In genomic region chr2:5230443-5230842, GRCh38 we compare ENCODE assay signal across 22 cellular contexts.
DNase-seq lines count a peak whose midpoint lies in the region; ATAC-seq, FAIRE-seq and TF ChIP-seq lines count a peak whose summit lies in the region.
"Had no signal": no experiment of that assay in that cellular context is flagged by ENCODE, and none has a peak within 500 bp of the region (broad histone marks: within the 10 kb centered on the region; RNA-seq: fewer than 3 reads in every experiment).

No MANE protein-coding gene starts in this region.

- in situ Hi-C loops in HepG2 (cut with HindIII; ENCODE audit: extremely low pct_ligation_motif_present, low pct_unique_long_range_greater_than_20kb), result no loop called here
- in situ Hi-C loops in gastrocnemius medialis (cut with MboI; ENCODE audit: low sequenced_read_pairs in 4 of 4), result no loop called here

- POLR2A ChIA-PET in HepG2 (lab: Yijun Ruan, JAX), result no interaction called here

- no peaks in the 10 kb centered on the region for H3F3A ChIP-seq in neural progenitor cell (ENCODE audit: low read depth)

- H3K79me2 ChIP-seq in HepG2 (ENCODE audit: insufficient read depth, low read length), result no peaks in the 10 kb centered on the region
- H3K79me2 ChIP-seq in neural progenitor cell (ENCODE audit: low read depth), result no peaks in the 10 kb centered on the region

- H3K9me3 ChIP-seq in HepG2 (ENCODE audit: low read length) (peaks cover 87% of the 10 kb centered on the region), right lobe of liver (no peaks in the 10 kb centered on the region), neural progenitor cell (ENCODE audit: low read depth) (no peaks in the 10 kb centered on the region), gastrocnemius medialis (no peaks in the 10 kb centered on the region)
- H3K9me3 ChIP-seq: BLaER1 treated with 17β-estradiol and CSF1 and Interleukin-3, amounts not matched to agents 10 nM and 100 nM; Caco-2 had no signal

- no peak for TF ChIP-seq POLR2A in HepG2 (IDR thresholded peaks at IDR 0.05; ENCODE audit: insufficient read depth in 1 of 2, low read depth in 2 of 2, low read length in 2 of 2)
- no peak for TF ChIP-seq POLR2A in right lobe of liver (IDR thresholded peaks at IDR 0.05)
- TF ChIP-seq POLR2A in gastrocnemius medialis (IDR thresholded peaks at IDR 0.05), result no peak

- DNase-seq in HepG2 (ENCODE audit: low spot score) (no peak), right lobe of liver (no peak), neural progenitor cell (ENCODE audit: low spot score) (no peak), gastrocnemius medialis (no peak), SIG-M5 (lab: John Stamatoyannopoulos, UW) (no peak), cardiac septum (ENCODE audit: low spot score) (no peak)
- DNase-seq: AML-193; Caco-2; Calu3; CD4-positive, alpha-beta T cell; CD8-positive, alpha-beta T cell; DMS79 treated with DMSO at 0.1 percent for 48 hours; GF-D8 had no signal

- H3K4me2 ChIP-seq in HepG2 (ENCODE audit: low read depth, low read length) (no peak overlapping the region), neural progenitor cell (no peak overlapping the region)
- H3K4me2 ChIP-seq: A549; BLaER1 treated with 17β-estradiol and CSF1 and Interleukin-3, amounts not matched to agents 10 nM and 100 nM had no signal

- no peak overlapping the region for H3K4me3 ChIP-seq in HepG2 (replicated peaks in 1 of 3; ENCODE audit: insufficient read depth in 1 of 3, low read depth in 2 of 3, low read length in 3 of 3)
- H3K4me3 ChIP-seq in right lobe of liver, result no peak overlapping the region
- no peak overlapping the region for H3K4me3 ChIP-seq in neural progenitor cell
- H3K4me3 ChIP-seq in gastrocnemius medialis, result no peak overlapping the region
- H3K4me3 ChIP-seq: A549; BLaER1 treated with 17β-estradiol and CSF1 and Interleukin-3, amounts not matched to agents 10 nM and 100 nM had no signal

- TF ChIP-seq RAD21 in HepG2 (CRISPR knock-in tag; IDR thresholded peaks at IDR 0.05), result no peak

- H3K4me3 Mint-ChIP-seq in neural progenitor cell, result no peak overlapping the region
- H3K4me3 Mint-ChIP-seq: B cell; CD4-positive, alpha-beta T cell; CD8-positive, alpha-beta T cell had no signal

- H3K27ac ChIP-seq in HepG2 (ENCODE audit: extremely low read length, insufficient read depth, low read length) (no peak overlapping the region), right lobe of liver (no peak overlapping the region), neural progenitor cell (no peak overlapping the region), gastrocnemius medialis (peak overlapping the region in 3 of 4 donors; percentile 12 to 55 (median 36))
- H3K27ac ChIP-seq: 22Rv1; A549; BLaER1 treated with 17β-estradiol and CSF1 and Interleukin-3, amounts not matched to agents 10 nM and 100 nM; C4-2B had no signal

- H4K20me1 ChIP-seq in HepG2 (ENCODE audit: insufficient read depth, low read length), result no peaks in the 10 kb centered on the region
- no peaks in the 10 kb centered on the region for H4K20me1 ChIP-seq in neural progenitor cell (ENCODE audit: low read depth)
- H4K20me1 ChIP-seq: BLaER1 treated with 17β-estradiol and CSF1 and Interleukin-3, amounts not matched to agents 10 nM and 100 nM had no signal

- no peak overlapping the region for H3K9ac ChIP-seq in HepG2 (ENCODE audit: insufficient read depth, low read depth, low read length)
- no peak overlapping the region for H3K9ac ChIP-seq in neural progenitor cell
- H3K9ac ChIP-seq: BLaER1 treated with 17β-estradiol and CSF1 and Interleukin-3, amounts not matched to agents 10 nM and 100 nM had no signal

- H3K36me3 ChIP-seq in HepG2 (replicated peaks in 1 of 2; ENCODE audit: control insufficient read depth in 1 of 2, insufficient read depth in 2 of 2, low read length in 2 of 2), result no peaks in the 10 kb centered on the region
- no peaks in the 10 kb centered on the region for H3K36me3 ChIP-seq in right lobe of liver
- H3K36me3 ChIP-seq in neural progenitor cell, result no peaks in the 10 kb centered on the region
- H3K36me3 ChIP-seq in gastrocnemius medialis, result no peaks in the 10 kb centered on the region
- H3K36me3 ChIP-seq: BLaER1 treated with 17β-estradiol and CSF1 and Interleukin-3, amounts not matched to agents 10 nM and 100 nM had no signal

- CTCF ChIA-PET in HepG2 (lab: Yijun Ruan, JAX; ENCODE audit: low intra/inter-chr PET ratio, low total read pairs), result no interaction called here

- H3K4me1 ChIP-seq in HepG2 (ENCODE audit: insufficient read depth, low read length) (no peaks in the 10 kb centered on the region), right lobe of liver (no peaks in the 10 kb centered on the region), neural progenitor cell (no peaks in the 10 kb centered on the region), gastrocnemius medialis (peaks cover 7 to 11% of the 10 kb centered on the region in 2 donors)
- H3K4me1 ChIP-seq: A549, Caco-2 had no signal

- 4% methylated on average over 6 of the region's 8 CpGs for WGBS in HepG2 (ENCODE audit: low lambda C conversion rate)
- 60% methylated on average over 6 of the region's 8 CpGs for WGBS in right lobe of liver (ENCODE audit: insufficient coverage, low coverage, low lambda C conversion rate, missing lambda C conversion rate)

- no TSS peak for BruUV-seq in HepG2 (replicated peaks; lab: Mats Ljungman, UMichigan)

- peaks cover 2% of the 10 kb centered on the region for H3K9me3 Mint-ChIP-seq in neural progenitor cell

- H3K27me3 ChIP-seq in HepG2 (ENCODE audit: control insufficient read depth in 1 of 2, insufficient read depth in 2 of 2, low read length in 2 of 2) (no peaks in the 10 kb centered on the region), right lobe of liver (no peaks in the 10 kb centered on the region), neural progenitor cell (no peaks in the 10 kb centered on the region), gastrocnemius medialis (no peaks in the 10 kb centered on the region)
- H3K27me3 ChIP-seq: BLaER1 treated with 17β-estradiol and CSF1 and Interleukin-3, amounts not matched to agents 10 nM and 100 nM had no signal

- no peak for TF ChIP-seq EP300 in HepG2 (IDR thresholded peaks at IDR 0.05; ENCODE audit: low read depth in 2 of 2, low read length in 2 of 2)
- no peak for TF ChIP-seq EP300 in HepG2 (CRISPR knock-in tag; IDR thresholded peaks at IDR 0.05; ENCODE audit: borderline replicate concordance)

- H3K36me3 Mint-ChIP-seq in neural progenitor cell, result no peaks in the 10 kb centered on the region
- H3K36me3 Mint-ChIP-seq: CD8-positive, alpha-beta T cell had no signal

- TF ChIP-seq CTCF in HepG2 (CRISPR knock-in tag; IDR thresholded peaks at IDR 0.05) (no peak), right lobe of liver (IDR thresholded peaks at IDR 0.05) (no peak), neural progenitor cell (IDR thresholded peaks at IDR 0.05) (no peak), gastrocnemius medialis (IDR thresholded peaks at IDR 0.05 in 4 of 5, conservative IDR thresholded peaks at IDR 0.05 in 1 of 5) (no peak)

- H3K27me3 Mint-ChIP-seq in neural progenitor cell (ENCODE audit: insufficient read depth, low read depth), result no peaks in the 10 kb centered on the region
- H3K27me3 Mint-ChIP-seq: B cell; CD4-positive, alpha-beta T cell had no signal

- H2AFZ ChIP-seq in HepG2 (ENCODE audit: low read length), result no peak overlapping the region
- no peak overlapping the region for H2AFZ ChIP-seq in neural progenitor cell (replicated peaks)

- H3K4me1 Mint-ChIP-seq in neural progenitor cell, result peaks cover 5% of the 10 kb centered on the region
- H3K4me1 Mint-ChIP-seq: B cell had no signal

- peak overlapping the region; percentile 1 for H3K27ac Mint-ChIP-seq in neural progenitor cell
- H3K27ac Mint-ChIP-seq: B cell; CD4-positive, alpha-beta T cell; CD8-positive, alpha-beta T cell had no signal

- no peak for FAIRE-seq in HepG2 (lab: Jason Lieb, UNC)
- FAIRE-seq: A549, D721Med, G401.6, GM12891, GM19239 had no signal

- ATAC-seq in HepG2 (no peak), right lobe of liver (no peak), gastrocnemius medialis (peak in 1 of 2 donors; percentile 64)
- ATAC-seq: A549; CD8-positive, alpha-beta T cell had no signal

- intact Hi-C loops in HepG2 (cut with micrococcal nuclease; ENCODE audit: unreplicated experiment) (no loop called here), right lobe of liver (cut with DNase I) (no loop called here), gastrocnemius medialis (cut with DNase I; ENCODE audit: low total_unique reads) (no loop called here), cardiac septum (cut with DNase I) (no loop called here)

TF ChIP-seq in HepG2, 621 proteins besides CTCF, POLR2A, EP300 and RAD21:
- TF ChIP-seq CREB1 (IDR thresholded peaks at IDR 0.05) (peak; percentile 87), CREB1 (CRISPR knock-in tag; IDR thresholded peaks at IDR 0.05) (no peak), XBP1 (CRISPR knock-in tag; IDR thresholded peaks at IDR 0.05) (no peak), NBN (conservative IDR thresholded peaks at IDR 0.05) (no peak), ZNF253 (CRISPR knock-in tag; IDR thresholded peaks at IDR 0.05; ENCODE audit: borderline replicate concordance) (no peak), ATF7 (IDR thresholded peaks at IDR 0.05) (peak; percentile 85), ATF7 (CRISPR knock-in tag; IDR thresholded peaks at IDR 0.05) (no peak)

Comparison
In these comparisons a context has a peak if more than half of its experiments do, and no peak if none do; other contexts are left out.
1. H3K27ac ChIP-seq: peak in gastrocnemius medialis (3 of 4); none in HepG2 (single experiment), right lobe of liver (0 of 3) and neural progenitor cell (single experiment).